In genomic region chr2:38783586-38783985, GRCh38 we compare ENCODE assay signal across 18 cellular contexts.
"Had no signal": no experiment of that assay in that cellular context is flagged by ENCODE, and none has a peak within 500 bp of the region (broad histone marks: within the 10 kb centered on the region; RNA-seq: fewer than 3 reads in every experiment).

No MANE protein-coding gene starts in this region.

- FAIRE-seq: endometrium, keratinocyte, small intestine had no signal

- H3K27ac ChIP-seq: heart left ventricle, parathyroid adenoma, upper lobe of right lung had no signal

- H3K27me3 ChIP-seq: body of pancreas, heart left ventricle, upper lobe of right lung had no signal

- ATAC-seq: heart left ventricle; sciatic nerve; stimulated activated memory B cell treated with anti-CD40 and anti-IgM and Interleukin-4, amounts not matched to agents 10 μg/mL and 1 μg/mL and 100 μg/mL, for 72 hours; T-helper 17 cell; upper lobe of right lung had no signal

- H2AFZ ChIP-seq: parathyroid adenoma had no signal

- H3K9me3 ChIP-seq: body of pancreas, heart left ventricle, upper lobe of right lung had no signal

- H3K4me3 ChIP-seq: body of pancreas, heart left ventricle, upper lobe of right lung had no signal

- DNase-seq: activated CD4-positive, alpha-beta memory T cell treated with anti-CD3 and anti-CD28 coated beads, Interleukin-2, amount 10 ng/mL, durations not matched to agents 7 days and 5 days; activated CD4-positive, alpha-beta T cell treated with anti-CD3 and anti-CD28 coated beads for 48 hours; activated gamma-delta T cell; activated naive CD4-positive, alpha-beta T cell treated with anti-CD3 and anti-CD28 coated beads, Interleukin-2, amount 50 U/mL, for 16 hours; anterior cingulate cortex; body of pancreas; heart left ventricle; left colon; nucleus accumbens; small intestine; stimulated activated CD4-positive, alpha-beta T cell treated with anti-CD3 and anti-CD28 coated beads, Interleukin-15, amount 100 ng/mL, for 24 hours; T-helper 17 cell; upper lobe of right lung had no signal

- H3K9ac ChIP-seq: parathyroid adenoma had no signal

- H3K79me2 ChIP-seq: parathyroid adenoma had no signal
